Comparison of ENCODE assay signal across 8 cellular contexts in genomic region chr14:21454843-21455550, GRCh38. TPM values are rescaled to one million over a fixed set of nuclear protein-coding genes. Genes with fewer than 3 reads are reported as not detected.
DNase-seq lines count a peak whose midpoint lies in the region; ATAC-seq, FAIRE-seq and TF ChIP-seq lines count a peak whose summit lies in the region.

No MANE protein-coding gene starts in this region.

- DNase-seq in Caki2 (ENCODE audit: low read depth) (peak; percentile 11), NB4 (ENCODE audit: low read depth) (peak; percentile 8), bronchial epithelial cell (ENCODE audit: low read depth) (peak; percentile 10), OCI-M2 (lab: John Stamatoyannopoulos, UW; ENCODE audit: unreplicated experiment) (no peak), islet precursor cell (no peak)

- no peak for ATAC-seq in GM19463 (IDR thresholded peaks at IDR 0.05; ENCODE audit: unreplicated experiment)
- no peak for ATAC-seq in HG03571 (IDR thresholded peaks at IDR 0.05; ENCODE audit: unreplicated experiment)

- in situ Hi-C loops in Caki2 (cut with HindIII; ENCODE audit: low pct_unique_long_range_greater_than_20kb, low sequenced_read_pairs), result no loop called here

- H3K36me3 ChIP-seq in bronchial epithelial cell (ENCODE audit: control insufficient read depth, insufficient read depth, low read length) (no peaks in the 10 kb centered on the region), mesodermal cell (ENCODE audit: control insufficient read depth, insufficient read depth, low read length) (peaks cover 40% of the 10 kb centered on the region)

- peaks cover 3% of the 10 kb centered on the region for H3K4me1 ChIP-seq in mesodermal cell (ENCODE audit: control insufficient read depth, insufficient read depth, low read length, poor library complexity, severe bottlenecking)

- TF ChIP-seq CTCF in NB4 (IDR thresholded peaks at IDR 0.05; ENCODE audit: low read depth, low read length), result no peak
- no peak for TF ChIP-seq CTCF in bronchial epithelial cell (IDR thresholded peaks at IDR 0.05; ENCODE audit: insufficient read depth, low read length, severe bottlenecking)

- no peak for TF ChIP-seq POLR2A in NB4 (IDR thresholded peaks at IDR 0.05; ENCODE audit: extremely low read depth, insufficient read length)

- WGBS in mesodermal cell (ENCODE audit: insufficient coverage in 2 of 2), 2 experiments, result 57 to 61% methylated on average over 10 to 11 of the region's 15 CpGs

- no peaks in the 10 kb centered on the region for H3K27me3 ChIP-seq in bronchial epithelial cell (ENCODE audit: control insufficient read depth, insufficient read depth, low read length)

- no peaks in the 10 kb centered on the region for H3K9me3 ChIP-seq in mesodermal cell (ENCODE audit: control insufficient read depth, low read length)

- H3K27ac ChIP-seq in mesodermal cell (ENCODE audit: low read depth, low read length, severe bottlenecking), result no peak overlapping the region

- H3K4me3 ChIP-seq in NB4 (ENCODE audit: low read depth, low read length) (peak overlapping the region; percentile 96), bronchial epithelial cell (ENCODE audit: low read depth, low read length) (peak overlapping the region; percentile 84), mesodermal cell (ENCODE audit: extremely low read depth, insufficient read depth, low read length, poor library complexity, severe bottlenecking) (peak overlapping the region; percentile 93)

- FAIRE-seq in bronchial epithelial cell (lab: Jason Lieb, UNC), result no peak

RNA-seq across cellular contexts. Expression of gene CHD8, which starts 0.9 kb away (rescaled TPM):
- total RNA-seq in Caki2 (2014; rRNA removed; shearing (Covaris generic); ENCODE audit: low replicate concordance), result 21.0 and 21.9 TPM in 2 replicates
- total RNA-seq in bronchial epithelial cell, result 29.7 and 41.1 TPM in 2 replicates
- 58.8 TPM for polyA plus RNA-seq in mesodermal cell (2013, experiment 1 of 2)
- 50.9 TPM for polyA plus RNA-seq in mesodermal cell (2013, experiment 2 of 2)

RNA-seq across cellular contexts. Expression of gene RAB2B, which starts 21.8 kb away (rescaled TPM):
- 13.1 and 24.4 TPM in 2 replicates for total RNA-seq in Caki2 (2014; rRNA removed; shearing (Covaris generic); ENCODE audit: low replicate concordance)
- 17.4 and 17.8 TPM in 2 replicates for total RNA-seq in bronchial epithelial cell
- 24.9 TPM for polyA plus RNA-seq in mesodermal cell (2013, experiment 1 of 2)
- 26.8 TPM for polyA plus RNA-seq in mesodermal cell (2013, experiment 2 of 2)

RNA-seq across cellular contexts. Expression of gene TOX4, which starts 22.0 kb away (rescaled TPM):
- 43.9 and 89.9 TPM in 2 replicates for total RNA-seq in Caki2 (2014; rRNA removed; shearing (Covaris generic); ENCODE audit: low replicate concordance)
- 16.6 and 23.0 TPM in 2 replicates for total RNA-seq in bronchial epithelial cell
- 53.8 TPM for polyA plus RNA-seq in mesodermal cell (2013, experiment 1 of 2)
- 49.4 TPM for polyA plus RNA-seq in mesodermal cell (2013, experiment 2 of 2)

RNA-seq across cellular contexts. Expression of gene METTL3, which starts 56.1 kb away (rescaled TPM):
- 24.9 and 57.2 TPM in 2 replicates for total RNA-seq in Caki2 (2014; rRNA removed; shearing (Covaris generic); ENCODE audit: low replicate concordance)
- 34.3 and 53.2 TPM in 2 replicates for total RNA-seq in bronchial epithelial cell
- 57.8 TPM for polyA plus RNA-seq in mesodermal cell (2013, experiment 1 of 2)
- 54.6 TPM for polyA plus RNA-seq in mesodermal cell (2013, experiment 2 of 2)

Comparison
In these comparisons a context has a peak if more than half of its experiments do, and no peak if none do; other contexts are left out.
1. DNase-seq: peak in Caki2 (single experiment), NB4 (single experiment) and bronchial epithelial cell (single experiment); none in OCI-M2 (single experiment) and islet precursor cell (single experiment).
2. Peak in every context shown above with its lines, with median percentiles within 50 percentile points of each other: H3K4me3 ChIP-seq.